ENCODE assay signal across 8 cellular contexts in the genomic region with DNA sequence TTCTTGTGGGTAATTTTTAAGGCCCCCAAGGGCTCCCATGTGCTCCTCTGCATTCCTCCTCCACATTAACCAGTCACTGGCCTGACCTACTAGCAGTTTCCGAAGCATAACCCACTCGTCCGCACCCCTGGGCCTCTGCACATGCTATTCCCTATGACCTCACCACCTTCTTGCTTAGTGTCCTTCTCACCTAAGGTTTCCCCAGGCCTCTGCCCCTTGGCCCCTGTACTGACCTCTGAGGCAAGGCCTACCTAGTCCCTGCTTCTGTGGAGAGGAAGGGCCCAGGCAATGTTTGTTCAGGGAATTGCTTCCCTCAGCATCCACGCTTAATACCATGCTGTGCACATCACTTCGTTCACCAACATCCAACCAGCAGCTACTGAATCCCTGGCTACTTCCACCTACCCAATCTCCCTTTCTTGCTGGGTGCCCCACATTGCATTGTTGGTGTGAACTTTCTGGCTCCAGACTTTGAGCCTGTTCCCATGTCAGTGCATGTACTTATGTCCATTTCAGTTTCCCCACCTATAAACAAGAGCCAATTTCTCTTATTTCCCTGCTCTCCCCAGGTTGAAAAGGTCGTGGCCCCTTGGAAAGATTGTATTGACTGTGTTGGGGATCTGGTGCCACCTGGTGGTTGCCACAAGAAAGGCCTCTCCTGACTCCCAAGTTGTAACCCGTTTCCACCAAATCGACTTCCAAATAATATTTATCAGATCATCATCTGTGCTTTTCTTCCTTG. TPM values are rescaled to one million over a fixed set of nuclear protein-coding genes. Genes with fewer than 3 reads are reported as not detected.
DNase-seq lines count a peak whose midpoint lies in the region; ATAC-seq and TF ChIP-seq lines count a peak whose summit lies in the region.

No MANE protein-coding gene starts in this region.

- H3K9me3 ChIP-seq in IMR-90 (ENCODE audit: control insufficient read depth, insufficient read depth, low read length) = no peaks in the 10 kb centered on the region

- BruUV-seq in IMR-90 (replicated peaks; lab: Mats Ljungman, UMichigan) = no TSS peak

- no peaks in the 10 kb centered on the region for H3K36me3 ChIP-seq in IMR-90 (ENCODE audit: control insufficient read depth, insufficient read depth, low read length)

- H2AFZ ChIP-seq in IMR-90 (replicated peaks; ENCODE audit: low read length, poor library complexity) = no peak overlapping the region

- no peak for TF ChIP-seq POLR2A in IMR-90 (IDR thresholded peaks at IDR 0.05; ENCODE audit: low read depth, low read length)

- TF ChIP-seq RAD21 in IMR-90 (IDR thresholded peaks at IDR 0.05; ENCODE audit: low read length) = peak; percentile 77

- no peaks in the 10 kb centered on the region for H4K20me1 ChIP-seq in IMR-90 (ENCODE audit: insufficient read depth, low read length)

- H3K56ac ChIP-seq in IMR-90 (ENCODE audit: extremely low read depth, insufficient read depth, low read length) = no peak overlapping the region

- POLR2A ChIA-PET in IMR-90 (lab: Charles Lee; ENCODE audit: unreplicated experiment) = no interaction called here

- no peak overlapping the region for H2BK120ac ChIP-seq in IMR-90 (ENCODE audit: low read depth, low read length)

- H2AK9ac ChIP-seq in IMR-90 (replicated peaks; ENCODE audit: low read depth, low read length, poor library complexity) = no peak overlapping the region

- CTCF ChIA-PET in IMR-90 (lab: Yijun Ruan, JAX) = interaction anchor here (1.0 kb wide), 1 partner anchor 10 kb away, joined by 3 read pairs; no protein-coding TSS in a partner anchor

- H3K79me1 ChIP-seq in IMR-90 (ENCODE audit: low read depth in 1 of 2, low read length in 2 of 2) = no peaks in the 10 kb centered on the region

- DNase-seq in EH (ENCODE audit: low read depth) (peak; percentile 48), IMR-90 (peak; percentile 32), SK-N-DZ (ENCODE audit: low spot score) (peak; percentile 25), cerebellar cortex (ENCODE audit: low spot score) (peak; percentile 46), lung microvascular endothelial cell (ENCODE audit: low read depth in 2 of 2) (peak; percentile 62 to 71), NK-92 (lab: John Stamatoyannopoulos, UW; ENCODE audit: unreplicated experiment) (no peak)

- peaks cover 13% of the 10 kb centered on the region for H3K27me3 ChIP-seq in IMR-90 (ENCODE audit: control insufficient read depth, insufficient read depth, low read length)

- H3K4me2 ChIP-seq in IMR-90 (ENCODE audit: low read depth, low read length) = no peak overlapping the region

- dilution Hi-C loops in IMR-90 (cut with HindIII; ENCODE audit: low sequenced_read_pairs, unreplicated experiment) = no loop called here

- peak; percentile 59 for ATAC-seq in IMR-90 (ENCODE audit: low read depth)
- ATAC-seq in GM21786 (IDR thresholded peaks at IDR 0.05; ENCODE audit: unreplicated experiment) = no peak
- ATAC-seq in GM21367 (IDR thresholded peaks at IDR 0.05; ENCODE audit: unreplicated experiment) = no peak

- H3K9ac ChIP-seq in IMR-90 (ENCODE audit: low read depth, low read length) = no peak overlapping the region

- no peak overlapping the region for H4K5ac ChIP-seq in IMR-90 (ENCODE audit: low read depth, low read length)

- WGBS in IMR-90 (ENCODE audit: extremely low coverage in 2 of 2, insufficient read length in 1 of 2), 2 experiments = no CpG with 5 or more reads among the region's 8 CpGs

- intact Hi-C loops in IMR-90 (cut with micrococcal nuclease) = loop anchor here (1.0 to 5.0 kb wide), 4 partner anchors 18 to 777 kb away; no protein-coding TSS in a partner anchor

- no peak overlapping the region for H3K27ac ChIP-seq in IMR-90 (ENCODE audit: insufficient read depth, low read length)

- H3K4me3 ChIP-seq in IMR-90 (ENCODE audit: insufficient read depth, low read depth, low read length) = no peak overlapping the region

- H2BK5ac ChIP-seq in IMR-90 (ENCODE audit: low read depth, low read length, poor library complexity, severe bottlenecking) = no peak overlapping the region

- H4K91ac ChIP-seq in IMR-90 (ENCODE audit: insufficient read depth, low read depth, low read length) = no peak overlapping the region

- no peak overlapping the region for H4K8ac ChIP-seq in IMR-90 (ENCODE audit: low read depth in 2 of 2, low read length in 2 of 2)

- no peak overlapping the region for H3K23ac ChIP-seq in IMR-90 (ENCODE audit: low read depth, low read length)

- H2BK20ac ChIP-seq in IMR-90 (ENCODE audit: low read depth, low read length) = no peak overlapping the region

- no peak overlapping the region for H3K14ac ChIP-seq in IMR-90 (replicated peaks; ENCODE audit: low read depth, low read length)

- no peaks in the 10 kb centered on the region for H3K4me1 ChIP-seq in IMR-90 (ENCODE audit: control insufficient read depth, insufficient read depth, low read length)

- TF ChIP-seq CTCF in IMR-90 (conservative IDR thresholded peaks at IDR 0.05; ENCODE audit: low read depth, low read length) = peak; percentile 75

- no peak overlapping the region for H3K18ac ChIP-seq in IMR-90 (ENCODE audit: low read depth, low read length)

- no peaks in the 10 kb centered on the region for H3K9me1 ChIP-seq in IMR-90 (ENCODE audit: insufficient read depth, low read length)

- H3K4ac ChIP-seq in IMR-90 (ENCODE audit: low read depth, low read length) = no peak overlapping the region

- H2BK15ac ChIP-seq in IMR-90 (ENCODE audit: low read depth, low read length) = no peak overlapping the region

- in situ Hi-C loops in IMR-90 (cut with MboI; ENCODE audit: low sequenced_read_pairs) = no loop called here

- H2AK5ac ChIP-seq in IMR-90 (ENCODE audit: low read depth, low read length) = no peak overlapping the region

TF ChIP-seq in IMR-90, 13 proteins besides CTCF, POLR2A, EP300 and RAD21:
- no peak for TF ChIP-seq BHLHE40 (IDR thresholded peaks at IDR 0.05; ENCODE audit: low read depth, low read length)
- TF ChIP-seq CHD1 (IDR thresholded peaks at IDR 0.05; ENCODE audit: low read depth, low read length) = no peak
- TF ChIP-seq RFX5 (IDR thresholded peaks at IDR 0.05; ENCODE audit: low read depth, low read length) = no peak
- TF ChIP-seq FOS (IDR thresholded peaks at IDR 0.05; ENCODE audit: low read depth, low read length) = no peak
- peak; percentile 65 for TF ChIP-seq SMC3 (IDR thresholded peaks at IDR 0.05; ENCODE audit: low read depth, low read length)
- TF ChIP-seq MAZ (IDR thresholded peaks at IDR 0.05; ENCODE audit: borderline replicate concordance, low read depth, low read length) = no peak
- no peak for TF ChIP-seq MAFK (IDR thresholded peaks at IDR 0.05; ENCODE audit: low read depth, low read length)

RNA-seq across cellular contexts. Expression of a gene that starts 19.2 kb away (rescaled TPM):
- total RNA-seq in IMR-90 (2012; rRNA removed) (6.8 and 7.8 TPM in 2 replicates), lung microvascular endothelial cell (6.1 and 6.2 TPM in 2 replicates)
- 8.2 and 8.7 TPM in 2 replicates for polyA plus RNA-seq in IMR-90 (2012; rRNA removed)
- polyA plus RNA-seq in IMR-90 (2012; cell fraction: cytosol; rRNA removed) = 7.2 and 12.6 TPM in 2 replicates
- polyA plus RNA-seq in IMR-90 (2012; cell fraction: nucleus; rRNA removed; ENCODE audit: low replicate concordance) = 4.4 and 6.8 TPM in 2 replicates
- polyA plus RNA-seq in SK-N-DZ (2014; cell fraction: cytosol; rRNA removed) = 24.4 and 26.3 TPM in 2 replicates
- polyA plus RNA-seq in SK-N-DZ (2014; cell fraction: nucleus; rRNA removed) = 16.9 and 17.7 TPM in 2 replicates
